In genomic region chr16:1839554-1839953, GRCh38 we compare ENCODE assay signal across 15 cellular contexts. TPM values are rescaled to one million over a fixed set of nuclear protein-coding genes. Genes with fewer than 3 reads are reported as not detected.
A peak's percentile ranks its signal among the peaks of the same experiment; 100 is the strongest.
DNase-seq lines count a peak whose midpoint lies in the region; ATAC-seq and TF ChIP-seq lines count a peak whose summit lies in the region.
"Had no signal": no experiment of that assay in that cellular context is flagged by ENCODE, and none has a peak within 500 bp of the region (broad histone marks: within the 10 kb centered on the region; RNA-seq: fewer than 3 reads in every experiment).

No MANE protein-coding gene starts in this region.

- no peak for TF ChIP-seq POLR2A in stomach (IDR thresholded peaks at IDR 0.05)

- H3K27ac Mint-ChIP-seq in HFFc6: peak overlapping the region; percentile 51
- H3K27ac Mint-ChIP-seq: activated CD8-positive, alpha-beta T cell treated with anti-CD3 and anti-CD28 coated beads for 36 hours; stimulated activated effector memory CD8-positive, alpha-beta T cell treated with anti-CD3 and anti-CD28 coated beads, Interleukin-12 subunit alpha, Interleukin-12 subunit beta, amount 100 ng/mL, for 72 hours had no signal

- H3K4me3 ChIP-seq in foreskin fibroblast (ENCODE audit: low read depth in 1 of 2, low read length in 2 of 2) (no peak overlapping the region), stomach (no peak overlapping the region)
- H3K4me3 ChIP-seq: vagina had no signal

- H3K27me3 Mint-ChIP-seq in HFFc6 (ENCODE audit: insufficient read depth): peaks cover 1% of the 10 kb centered on the region; the same call in 1 of the 2 replicates
- H3K27me3 Mint-ChIP-seq: activated CD8-positive, alpha-beta T cell treated with anti-CD3 and anti-CD28 coated beads for 36 hours had no signal

- TF ChIP-seq CTCF in HFFc6 (IDR thresholded peaks at IDR 0.05): no peak
- TF ChIP-seq CTCF in foreskin fibroblast (IDR thresholded peaks at IDR 0.05; ENCODE audit: low read depth, low read length): no peak
- TF ChIP-seq CTCF in stomach (IDR thresholded peaks at IDR 0.05): no peak

- H3K9me3 ChIP-seq in stomach: no peaks in the 10 kb centered on the region
- H3K9me3 ChIP-seq: vagina had no signal

- TF ChIP-seq EP300 in stomach (IDR thresholded peaks at IDR 0.05): no peak

- intact Hi-C loops in stomach (cut with DNase I; ENCODE audit: low total_unique reads): no loop called here

- peaks cover 13% of the 10 kb centered on the region for H3K4me1 Mint-ChIP-seq in HFFc6 (ENCODE audit: low read depth)
- H3K4me1 Mint-ChIP-seq: stimulated activated effector memory CD8-positive, alpha-beta T cell treated with anti-CD3 and anti-CD28 coated beads, Interleukin-12 subunit alpha, Interleukin-12 subunit beta, amount 100 ng/mL, for 72 hours had no signal

- no peaks in the 10 kb centered on the region for H3K4me1 ChIP-seq in stomach
- H3K4me1 ChIP-seq: vagina had no signal

- H3K36me3 Mint-ChIP-seq in HFFc6 (ENCODE audit: low read depth): no peaks in the 10 kb centered on the region

- H3K27ac ChIP-seq in stomach: no peak overlapping the region
- H3K27ac ChIP-seq: vagina had no signal

- H3K4me3 Mint-ChIP-seq in HFFc6: peak overlapping the region; percentile 55
- H3K4me3 Mint-ChIP-seq: activated CD8-positive, alpha-beta T cell treated with anti-CD3 and anti-CD28 coated beads for 36 hours; stimulated activated effector memory CD8-positive, alpha-beta T cell treated with anti-CD3 and anti-CD28 coated beads, Interleukin-12 subunit alpha, Interleukin-12 subunit beta, amount 100 ng/mL, for 72 hours had no signal

- no peaks in the 10 kb centered on the region for H3K9me3 Mint-ChIP-seq in HFFc6
- H3K9me3 Mint-ChIP-seq: activated CD8-positive, alpha-beta T cell treated with anti-CD3 and anti-CD28 coated beads for 36 hours; stimulated activated effector memory CD8-positive, alpha-beta T cell treated with anti-CD3 and anti-CD28 coated beads, Interleukin-12 subunit alpha, Interleukin-12 subunit beta, amount 100 ng/mL, for 72 hours had no signal

- H3K27me3 ChIP-seq in stomach: no peaks in the 10 kb centered on the region
- H3K27me3 ChIP-seq: vagina had no signal

- H3K36me3 ChIP-seq in stomach: peaks cover 0 to 9% (median 3%) of the 10 kb centered on the region in 4 donors
- H3K36me3 ChIP-seq: vagina had no signal

- WGBS in stomach, 5 donors: 61 to 79% (median 67%) methylated on average over 9 of the region's 9 CpGs

- no peak for ATAC-seq in GM18511 (IDR thresholded peaks at IDR 0.05; ENCODE audit: unreplicated experiment)
- ATAC-seq: activated CD8-positive, alpha-beta T cell treated with anti-CD3 and anti-CD28 coated beads for 36 hours; stimulated activated effector memory CD8-positive, alpha-beta T cell treated with anti-CD3 and anti-CD28 coated beads, Interleukin-12 subunit alpha, Interleukin-12 subunit beta, amount 100 ng/mL, for 72 hours had no signal

- peak; percentile 76 for DNase-seq in AG08395 (ENCODE audit: low spot score)
- DNase-seq in HFFc6: peak; percentile 63
- DNase-seq in UCSD-AML1 (lab: John Stamatoyannopoulos, UW; ENCODE audit: unreplicated experiment): peak; percentile 45
- peak; percentile 82 to 93 for DNase-seq in foreskin fibroblast
- DNase-seq in stimulated activated naive CD4-positive, alpha-beta T cell treated with Interleukin-2 at 50 U/mL for 16 hours (lab: John Stamatoyannopoulos, UW): no peak
- DNase-seq in cerebellar nuclear complex (lab: John Stamatoyannopoulos, UW): no peak
- DNase-seq in stomach: no peak
- DNase-seq: activated CD8-positive, alpha-beta T cell treated with anti-CD3 and anti-CD28 coated beads for 36 hours; activated effector memory CD4-positive, alpha-beta T cell treated with Interleukin-2 at 50 U/mL for 16 hours; GOT3; T1000 had no signal

RNA-seq across cellular contexts. Expression of gene FAHD1, which starts 12.5 kb away (rescaled TPM):
- total RNA-seq in HFFc6 (2021; fragmentation: NEBNext Ultra II Directional; extraction: Animal tissue kit (Norgen Biotek cat#: 25700)): 10 to 100 TPM; 29.4 to 40.7 (median 31.2) TPM
- 100 to 1,000 TPM in 1 of 5 donors, 10 to 100 TPM in 4; 16.7 to 484 (median 36.6) TPM for total RNA-seq in stomach
- polyA plus RNA-seq in stomach: 10 to 100 TPM; 15.4 to 37.7 (median 22.8) TPM

RNA-seq across cellular contexts. Expression of gene HAGH, which starts 12.9 kb away (rescaled TPM):
- total RNA-seq in HFFc6 (2021; fragmentation: NEBNext Ultra II Directional; extraction: Animal tissue kit (Norgen Biotek cat#: 25700)): 10 to 100 TPM; 34.2 to 55.3 (median 38.7) TPM
- 100 to 1,000 TPM in 1 of 5 donors, 10 to 100 TPM in 4; 30.3 to 119 (median 64.8) TPM for total RNA-seq in stomach
- polyA plus RNA-seq in stomach: 10 to 100 TPM; 64.9 to 80.2 (median 73.5) TPM

RNA-seq across cellular contexts. Expression of gene MEIOB, which starts 32.4 kb away (rescaled TPM):
- not detected for total RNA-seq in HFFc6 (2021; fragmentation: NEBNext Ultra II Directional; extraction: Animal tissue kit (Norgen Biotek cat#: 25700))
- total RNA-seq in stomach: not detected
- polyA plus RNA-seq in stomach: under 1 TPM in 1 of 3 donors, not detected in 2; 0.13 TPM
- total RNA-seq: mononuclear cell, vagina had no signal

RNA-seq across cellular contexts. Expression of gene IGFALS, which starts 46.0 kb away (rescaled TPM):
- not detected for total RNA-seq in HFFc6 (2021; fragmentation: NEBNext Ultra II Directional; extraction: Animal tissue kit (Norgen Biotek cat#: 25700))
- total RNA-seq in stomach: 10 to 100 TPM in 2 of 5 donors, 1 to 10 TPM in 2, not detected in 1; 2.9 to 24.6 (median 8.8) TPM
- polyA plus RNA-seq in stomach: 10 to 100 TPM in 1 of 3 donors, 1 to 10 TPM in 2; 2.4 to 21.0 (median 6.0) TPM
- total RNA-seq: activated CD8-positive, alpha-beta T cell treated with anti-CD3 and anti-CD28 coated beads for 36 hours; vagina had no signal

RNA-seq across cellular contexts. Expression of gene NUBP2, which starts 56.8 kb away (rescaled TPM):
- total RNA-seq in HFFc6 (2021; fragmentation: NEBNext Ultra II Directional; extraction: Animal tissue kit (Norgen Biotek cat#: 25700)): 10 to 100 TPM; 41.5 to 53.8 (median 43.5) TPM
- total RNA-seq in stomach: 100 to 1,000 TPM in 1 of 5 donors, 10 to 100 TPM in 4; 14.7 to 171 (median 54.8) TPM
- 10 to 100 TPM; 60.6 to 86.0 (median 74.7) TPM for polyA plus RNA-seq in stomach

Comparison
In these comparisons a context has a peak if more than half of its experiments do, and no peak if none do; other contexts are left out.
1. DNase-seq: peak in AG08395 (single experiment), HFFc6 (single experiment), UCSD-AML1 (single experiment) and foreskin fibroblast (2 of 2); none in stimulated activated naive CD4-positive, alpha-beta T cell treated with Interleukin-2 at 50 U/mL for 16 hours (single experiment), cerebellar nuclear complex (0 of 2) and stomach (single experiment).